In the genomic region with DNA sequence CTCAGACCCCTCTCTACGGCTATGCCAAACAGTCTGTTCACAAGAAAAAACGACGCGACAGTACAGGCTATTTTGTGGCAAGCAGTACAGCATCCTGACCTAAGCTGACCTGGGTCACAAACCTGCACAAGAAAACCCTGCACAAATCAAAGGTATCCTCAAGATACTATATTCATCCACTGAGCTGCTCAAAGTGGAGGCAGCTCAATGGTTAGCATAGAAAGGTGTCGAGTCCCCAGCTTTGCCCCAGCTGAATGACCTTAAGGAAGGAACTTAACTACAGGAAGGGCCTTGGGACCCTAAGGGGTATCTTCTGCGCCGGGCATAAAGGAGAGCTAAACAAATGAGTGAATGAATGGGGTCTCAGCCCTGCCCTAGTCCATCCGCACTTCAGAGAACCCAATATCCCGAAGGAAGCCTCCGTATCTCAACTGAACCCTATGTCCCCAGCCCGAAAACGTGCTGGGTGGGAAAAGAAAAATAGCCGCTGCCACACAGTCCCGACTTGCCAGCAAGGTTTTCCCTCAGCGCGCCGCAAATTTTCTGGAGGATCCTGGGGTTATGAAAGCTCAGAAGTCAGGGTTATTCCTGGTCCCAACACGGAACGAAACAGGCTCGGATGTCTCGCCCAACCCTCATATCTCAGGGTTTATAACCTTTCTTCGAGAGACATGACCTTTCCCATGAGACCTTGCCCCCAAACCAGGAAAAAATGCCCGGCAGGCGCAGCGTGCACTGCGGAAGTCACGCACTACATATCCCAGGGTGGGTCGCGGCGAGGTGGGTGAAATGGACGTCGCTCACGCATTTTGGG, we compare ENCODE assay signal across 1 cellular context.
TF ChIP-seq lines count a peak whose summit lies in the region.

A gene with protein sequence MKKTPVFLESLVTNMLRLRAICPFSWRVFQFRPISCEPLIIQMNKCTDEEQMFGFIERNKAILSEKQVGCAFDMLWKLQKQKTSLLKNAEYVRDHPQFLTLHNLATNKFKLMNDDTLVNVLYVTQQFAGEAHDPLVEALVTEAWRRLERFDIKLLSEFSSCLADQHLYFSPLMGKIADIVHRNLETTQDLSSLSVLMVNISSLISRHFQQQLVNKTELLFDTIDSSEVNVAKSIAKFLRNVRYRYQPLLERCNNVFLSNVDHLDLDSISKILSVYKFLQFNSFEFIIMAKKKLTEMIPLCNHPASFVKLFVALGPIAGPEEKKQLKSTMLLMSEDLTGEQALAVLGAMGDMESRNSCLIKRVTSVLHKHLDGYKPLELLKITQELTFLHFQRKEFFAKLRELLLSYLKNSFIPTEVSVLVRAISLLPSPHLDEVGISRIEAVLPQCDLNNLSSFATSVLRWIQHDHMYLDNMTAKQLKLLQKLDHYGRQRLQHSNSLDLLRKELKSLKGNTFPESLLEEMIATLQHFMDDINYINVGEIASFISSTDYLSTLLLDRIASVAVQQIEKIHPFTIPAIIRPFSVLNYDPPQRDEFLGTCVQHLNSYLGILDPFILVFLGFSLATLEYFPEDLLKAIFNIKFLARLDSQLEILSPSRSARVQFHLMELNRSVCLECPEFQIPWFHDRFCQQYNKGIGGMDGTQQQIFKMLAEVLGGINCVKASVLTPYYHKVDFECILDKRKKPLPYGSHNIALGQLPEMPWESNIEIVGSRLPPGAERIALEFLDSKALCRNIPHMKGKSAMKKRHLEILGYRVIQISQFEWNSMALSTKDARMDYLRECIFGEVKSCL (minus strand): TSS at position 706 of the 814 bp plus-strand sequence. CDS start 1,836 bp downstream, outside the sequence.

TF ChIP-seq in HepG2, 621 proteins besides CTCF, POLR2A, EP300 and RAD21 (continued from another document and continues in another):
- TF ChIP-seq, protein P1, sequence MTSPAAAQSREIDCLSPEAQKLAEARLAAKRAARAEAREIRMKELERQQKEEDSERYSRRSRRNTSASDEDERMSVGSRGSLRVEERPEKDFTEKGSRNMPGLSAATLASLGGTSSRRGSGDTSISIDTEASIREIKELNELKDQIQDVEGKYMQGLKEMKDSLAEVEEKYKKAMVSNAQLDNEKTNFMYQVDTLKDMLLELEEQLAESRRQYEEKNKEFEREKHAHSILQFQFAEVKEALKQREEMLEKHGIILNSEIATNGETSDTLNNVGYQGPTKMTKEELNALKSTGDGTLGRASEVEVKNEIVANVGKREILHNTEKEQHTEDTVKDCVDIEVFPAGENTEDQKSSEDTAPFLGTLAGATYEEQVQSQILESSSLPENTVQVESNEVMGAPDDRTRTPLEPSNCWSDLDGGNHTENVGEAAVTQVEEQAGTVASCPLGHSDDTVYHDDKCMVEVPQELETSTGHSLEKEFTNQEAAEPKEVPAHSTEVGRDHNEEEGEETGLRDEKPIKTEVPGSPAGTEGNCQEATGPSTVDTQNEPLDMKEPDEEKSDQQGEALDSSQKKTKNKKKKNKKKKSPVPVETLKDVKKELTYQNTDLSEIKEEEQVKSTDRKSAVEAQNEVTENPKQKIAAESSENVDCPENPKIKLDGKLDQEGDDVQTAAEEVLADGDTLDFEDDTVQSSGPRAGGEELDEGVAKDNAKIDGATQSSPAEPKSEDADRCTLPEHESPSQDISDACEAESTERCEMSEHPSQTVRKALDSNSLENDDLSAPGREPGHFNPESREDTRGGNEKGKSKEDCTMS (CRISPR knock-in tag; conservative IDR thresholded peaks at IDR 0.05), result 0 out of 2 replicates have a peak, but pooled peaks have one; percentile 24
- TF ChIP-seq, protein P2, sequence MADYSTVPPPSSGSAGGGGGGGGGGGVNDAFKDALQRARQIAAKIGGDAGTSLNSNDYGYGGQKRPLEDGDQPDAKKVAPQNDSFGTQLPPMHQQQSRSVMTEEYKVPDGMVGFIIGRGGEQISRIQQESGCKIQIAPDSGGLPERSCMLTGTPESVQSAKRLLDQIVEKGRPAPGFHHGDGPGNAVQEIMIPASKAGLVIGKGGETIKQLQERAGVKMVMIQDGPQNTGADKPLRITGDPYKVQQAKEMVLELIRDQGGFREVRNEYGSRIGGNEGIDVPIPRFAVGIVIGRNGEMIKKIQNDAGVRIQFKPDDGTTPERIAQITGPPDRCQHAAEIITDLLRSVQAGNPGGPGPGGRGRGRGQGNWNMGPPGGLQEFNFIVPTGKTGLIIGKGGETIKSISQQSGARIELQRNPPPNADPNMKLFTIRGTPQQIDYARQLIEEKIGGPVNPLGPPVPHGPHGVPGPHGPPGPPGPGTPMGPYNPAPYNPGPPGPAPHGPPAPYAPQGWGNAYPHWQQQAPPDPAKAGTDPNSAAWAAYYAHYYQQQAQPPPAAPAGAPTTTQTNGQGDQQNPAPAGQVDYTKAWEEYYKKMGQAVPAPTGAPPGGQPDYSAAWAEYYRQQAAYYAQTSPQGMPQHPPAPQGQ (CRISPR knock-in tag; IDR thresholded peaks at IDR 0.05; ENCODE audit: borderline replicate concordance), result no peak
- no peak for TF ChIP-seq GPN1 (CRISPR knock-in tag; IDR thresholded peaks at IDR 0.05; ENCODE audit: borderline replicate concordance)
- no peak for TF ChIP-seq MZF1 (CRISPR knock-in tag; IDR thresholded peaks at IDR 0.05; ENCODE audit: borderline replicate concordance)
- TF ChIP-seq, protein P3, sequence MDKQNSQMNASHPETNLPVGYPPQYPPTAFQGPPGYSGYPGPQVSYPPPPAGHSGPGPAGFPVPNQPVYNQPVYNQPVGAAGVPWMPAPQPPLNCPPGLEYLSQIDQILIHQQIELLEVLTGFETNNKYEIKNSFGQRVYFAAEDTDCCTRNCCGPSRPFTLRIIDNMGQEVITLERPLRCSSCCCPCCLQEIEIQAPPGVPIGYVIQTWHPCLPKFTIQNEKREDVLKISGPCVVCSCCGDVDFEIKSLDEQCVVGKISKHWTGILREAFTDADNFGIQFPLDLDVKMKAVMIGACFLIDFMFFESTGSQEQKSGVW (CRISPR knock-in tag; IDR thresholded peaks at IDR 0.05; ENCODE audit: borderline replicate concordance), result no peak
- TF ChIP-seq SATB2 (CRISPR knock-in tag; IDR thresholded peaks at IDR 0.05), result 0 out of 2 replicates have a peak, but pooled peaks have one; percentile 78
- peak; percentile 51; the same call in 1 of the 2 replicates for TF ChIP-seq KLF12 (CRISPR knock-in tag; IDR thresholded peaks at IDR 0.05; ENCODE audit: borderline replicate concordance)
- TF ChIP-seq, protein P4, sequence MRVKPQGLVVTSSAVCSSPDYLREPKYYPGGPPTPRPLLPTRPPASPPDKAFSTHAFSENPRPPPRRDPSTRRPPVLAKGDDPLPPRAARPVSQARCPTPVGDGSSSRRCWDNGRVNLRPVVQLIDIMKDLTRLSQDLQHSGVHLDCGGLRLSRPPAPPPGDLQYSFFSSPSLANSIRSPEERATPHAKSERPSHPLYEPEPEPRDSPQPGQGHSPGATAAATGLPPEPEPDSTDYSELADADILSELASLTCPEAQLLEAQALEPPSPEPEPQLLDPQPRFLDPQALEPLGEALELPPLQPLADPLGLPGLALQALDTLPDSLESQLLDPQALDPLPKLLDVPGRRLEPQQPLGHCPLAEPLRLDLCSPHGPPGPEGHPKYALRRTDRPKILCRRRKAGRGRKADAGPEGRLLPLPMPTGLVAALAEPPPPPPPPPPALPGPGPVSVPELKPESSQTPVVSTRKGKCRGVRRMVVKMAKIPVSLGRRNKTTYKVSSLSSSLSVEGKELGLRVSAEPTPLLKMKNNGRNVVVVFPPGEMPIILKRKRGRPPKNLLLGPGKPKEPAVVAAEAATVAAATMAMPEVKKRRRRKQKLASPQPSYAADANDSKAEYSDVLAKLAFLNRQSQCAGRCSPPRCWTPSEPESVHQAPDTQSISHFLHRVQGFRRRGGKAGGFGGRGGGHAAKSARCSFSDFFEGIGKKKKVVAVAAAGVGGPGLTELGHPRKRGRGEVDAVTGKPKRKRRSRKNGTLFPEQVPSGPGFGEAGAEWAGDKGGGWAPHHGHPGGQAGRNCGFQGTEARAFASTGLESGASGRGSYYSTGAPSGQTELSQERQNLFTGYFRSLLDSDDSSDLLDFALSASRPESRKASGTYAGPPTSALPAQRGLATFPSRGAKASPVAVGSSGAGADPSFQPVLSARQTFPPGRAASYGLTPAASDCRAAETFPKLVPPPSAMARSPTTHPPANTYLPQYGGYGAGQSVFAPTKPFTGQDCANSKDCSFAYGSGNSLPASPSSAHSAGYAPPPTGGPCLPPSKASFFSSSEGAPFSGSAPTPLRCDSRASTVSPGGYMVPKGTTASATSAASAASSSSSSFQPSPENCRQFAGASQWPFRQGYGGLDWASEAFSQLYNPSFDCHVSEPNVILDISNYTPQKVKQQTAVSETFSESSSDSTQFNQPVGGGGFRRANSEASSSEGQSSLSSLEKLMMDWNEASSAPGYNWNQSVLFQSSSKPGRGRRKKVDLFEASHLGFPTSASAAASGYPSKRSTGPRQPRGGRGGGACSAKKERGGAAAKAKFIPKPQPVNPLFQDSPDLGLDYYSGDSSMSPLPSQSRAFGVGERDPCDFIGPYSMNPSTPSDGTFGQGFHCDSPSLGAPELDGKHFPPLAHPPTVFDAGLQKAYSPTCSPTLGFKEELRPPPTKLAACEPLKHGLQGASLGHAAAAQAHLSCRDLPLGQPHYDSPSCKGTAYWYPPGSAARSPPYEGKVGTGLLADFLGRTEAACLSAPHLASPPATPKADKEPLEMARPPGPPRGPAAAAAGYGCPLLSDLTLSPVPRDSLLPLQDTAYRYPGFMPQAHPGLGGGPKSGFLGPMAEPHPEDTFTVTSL (CRISPR knock-in tag; IDR thresholded peaks at IDR 0.05; ENCODE audit: borderline replicate concordance), result no peak
- peak; percentile 69 for TF ChIP-seq NFYC (CRISPR knock-in tag; IDR thresholded peaks at IDR 0.05)
- peak; percentile 79; the same call in 1 of the 2 replicates for TF ChIP-seq ZNF747 (CRISPR knock-in tag; IDR thresholded peaks at IDR 0.05; ENCODE audit: borderline replicate concordance)
- TF ChIP-seq ZNF83 (CRISPR knock-in tag; IDR thresholded peaks at IDR 0.05; ENCODE audit: borderline replicate concordance), result no peak
- no peak for TF ChIP-seq ZNF530 (CRISPR knock-in tag; IDR thresholded peaks at IDR 0.05; ENCODE audit: low read depth)
- TF ChIP-seq ZBTB3 (CRISPR knock-in tag; IDR thresholded peaks at IDR 0.05; ENCODE audit: borderline replicate concordance, low read depth), result 0 out of 2 replicates have a peak, but pooled peaks have one; percentile 26
- TF ChIP-seq KDM3A (CRISPR knock-in tag; IDR thresholded peaks at IDR 0.05; ENCODE audit: low read depth), result peak; percentile 93
- TF ChIP-seq ZNF274 (CRISPR knock-in tag; IDR thresholded peaks at IDR 0.05), result peak; percentile 79
- TF ChIP-seq ZNF652 (CRISPR knock-in tag; IDR thresholded peaks at IDR 0.05; ENCODE audit: borderline replicate concordance, low read depth), result peak; percentile 35; the same call in 1 of the 2 replicates
- no peak for TF ChIP-seq ZKSCAN1 (IDR thresholded peaks at IDR 0.05; ENCODE audit: low read length)
- TF ChIP-seq HNRNPUL1 (IDR thresholded peaks at IDR 0.05; ENCODE audit: low read depth, low read length), result no peak
- TF ChIP-seq SSRP1 (CRISPR knock-in tag; IDR thresholded peaks at IDR 0.05), result no peak
- TF ChIP-seq, protein P5, sequence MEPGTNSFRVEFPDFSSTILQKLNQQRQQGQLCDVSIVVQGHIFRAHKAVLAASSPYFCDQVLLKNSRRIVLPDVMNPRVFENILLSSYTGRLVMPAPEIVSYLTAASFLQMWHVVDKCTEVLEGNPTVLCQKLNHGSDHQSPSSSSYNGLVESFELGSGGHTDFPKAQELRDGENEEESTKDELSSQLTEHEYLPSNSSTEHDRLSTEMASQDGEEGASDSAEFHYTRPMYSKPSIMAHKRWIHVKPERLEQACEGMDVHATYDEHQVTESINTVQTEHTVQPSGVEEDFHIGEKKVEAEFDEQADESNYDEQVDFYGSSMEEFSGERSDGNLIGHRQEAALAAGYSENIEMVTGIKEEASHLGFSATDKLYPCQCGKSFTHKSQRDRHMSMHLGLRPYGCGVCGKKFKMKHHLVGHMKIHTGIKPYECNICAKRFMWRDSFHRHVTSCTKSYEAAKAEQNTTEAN (CRISPR knock-in tag; conservative IDR thresholded peaks at IDR 0.05), result peak; percentile 56; the same call in 1 of the 2 replicates
- TF ChIP-seq ZNF547 (CRISPR knock-in tag; IDR thresholded peaks at IDR 0.05), result peak; percentile 81; the same call in 1 of the 2 replicates
- TF ChIP-seq ZNF567 (CRISPR knock-in tag; IDR thresholded peaks at IDR 0.05; ENCODE audit: borderline replicate concordance), result no peak; the same call in 1 of the 2 replicates
- TF ChIP-seq SP1 (IDR thresholded peaks at IDR 0.05), result no peak
- peak; percentile 79; the same call in 1 of the 2 replicates for TF ChIP-seq SP1 (CRISPR knock-in tag; IDR thresholded peaks at IDR 0.05)
- 0 out of 2 replicates have a peak, but pooled peaks have one; percentile 18 for TF ChIP-seq GZF1 (CRISPR knock-in tag; IDR thresholded peaks at IDR 0.05)
- TF ChIP-seq, protein P6, sequence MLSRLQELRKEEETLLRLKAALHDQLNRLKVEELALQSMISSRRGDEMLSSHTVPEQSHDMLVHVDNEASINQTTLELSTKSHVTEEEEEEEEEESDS (CRISPR knock-in tag; IDR thresholded peaks at IDR 0.05; ENCODE audit: borderline replicate concordance), result no peak
- TF ChIP-seq ISL2 (CRISPR knock-in tag; IDR thresholded peaks at IDR 0.05), result peak; percentile 83
- TF ChIP-seq, protein P7, sequence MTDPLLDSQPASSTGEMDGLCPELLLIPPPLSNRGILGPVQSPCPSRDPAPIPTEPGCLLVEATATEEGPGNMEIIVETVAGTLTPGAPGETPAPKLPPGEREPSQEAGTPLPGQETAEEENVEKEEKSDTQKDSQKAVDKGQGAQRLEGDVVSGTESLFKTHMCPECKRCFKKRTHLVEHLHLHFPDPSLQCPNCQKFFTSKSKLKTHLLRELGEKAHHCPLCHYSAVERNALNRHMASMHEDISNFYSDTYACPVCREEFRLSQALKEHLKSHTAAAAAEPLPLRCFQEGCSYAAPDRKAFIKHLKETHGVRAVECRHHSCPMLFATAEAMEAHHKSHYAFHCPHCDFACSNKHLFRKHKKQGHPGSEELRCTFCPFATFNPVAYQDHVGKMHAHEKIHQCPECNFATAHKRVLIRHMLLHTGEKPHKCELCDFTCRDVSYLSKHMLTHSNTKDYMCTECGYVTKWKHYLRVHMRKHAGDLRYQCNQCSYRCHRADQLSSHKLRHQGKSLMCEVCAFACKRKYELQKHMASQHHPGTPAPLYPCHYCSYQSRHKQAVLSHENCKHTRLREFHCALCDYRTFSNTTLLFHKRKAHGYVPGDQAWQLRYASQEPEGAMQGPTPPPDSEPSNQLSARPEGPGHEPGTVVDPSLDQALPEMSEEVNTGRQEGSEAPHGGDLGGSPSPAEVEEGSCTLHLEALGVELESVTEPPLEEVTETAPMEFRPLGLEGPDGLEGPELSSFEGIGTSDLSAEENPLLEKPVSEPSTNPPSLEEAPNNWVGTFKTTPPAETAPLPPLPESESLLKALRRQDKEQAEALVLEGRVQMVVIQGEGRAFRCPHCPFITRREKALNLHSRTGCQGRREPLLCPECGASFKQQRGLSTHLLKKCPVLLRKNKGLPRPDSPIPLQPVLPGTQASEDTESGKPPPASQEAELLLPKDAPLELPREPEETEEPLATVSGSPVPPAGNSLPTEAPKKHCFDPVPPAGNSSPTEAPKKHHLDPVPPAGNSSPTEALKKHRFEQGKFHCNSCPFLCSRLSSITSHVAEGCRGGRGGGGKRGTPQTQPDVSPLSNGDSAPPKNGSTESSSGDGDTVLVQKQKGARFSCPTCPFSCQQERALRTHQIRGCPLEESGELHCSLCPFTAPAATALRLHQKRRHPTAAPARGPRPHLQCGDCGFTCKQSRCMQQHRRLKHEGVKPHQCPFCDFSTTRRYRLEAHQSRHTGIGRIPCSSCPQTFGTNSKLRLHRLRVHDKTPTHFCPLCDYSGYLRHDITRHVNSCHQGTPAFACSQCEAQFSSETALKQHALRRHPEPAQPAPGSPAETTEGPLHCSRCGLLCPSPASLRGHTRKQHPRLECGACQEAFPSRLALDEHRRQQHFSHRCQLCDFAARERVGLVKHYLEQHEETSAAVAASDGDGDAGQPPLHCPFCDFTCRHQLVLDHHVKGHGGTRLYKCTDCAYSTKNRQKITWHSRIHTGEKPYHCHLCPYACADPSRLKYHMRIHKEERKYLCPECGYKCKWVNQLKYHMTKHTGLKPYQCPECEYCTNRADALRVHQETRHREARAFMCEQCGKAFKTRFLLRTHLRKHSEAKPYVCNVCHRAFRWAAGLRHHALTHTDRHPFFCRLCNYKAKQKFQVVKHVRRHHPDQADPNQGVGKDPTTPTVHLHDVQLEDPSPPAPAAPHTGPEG (CRISPR knock-in tag; IDR thresholded peaks at IDR 0.05), result peak; percentile 76; the same call in 1 of the 2 replicates
- peak; percentile 67; the same call in 1 of the 2 replicates for TF ChIP-seq BRD4 (CRISPR knock-in tag; IDR thresholded peaks at IDR 0.05)
- TF ChIP-seq HHEX (CRISPR knock-in tag; IDR thresholded peaks at IDR 0.05), result peak; percentile 48; the same call in 1 of the 2 replicates
